In genomic region chr18:12934454-12935071, GRCh38 we compare ENCODE assay signal across 1 cellular context.
TF ChIP-seq lines count a peak whose summit lies in the region.

No MANE protein-coding gene starts in this region.

TF ChIP-seq in HepG2, 621 proteins besides CTCF, POLR2A, EP300 and RAD21 (continues in another document):
- TF ChIP-seq ZNF639 (CRISPR knock-in tag; conservative IDR thresholded peaks at IDR 0.05) = no peak
- TF ChIP-seq RCOR2 (CRISPR knock-in tag; IDR thresholded peaks at IDR 0.05) = peak; percentile 30; the same call in 1 of the 2 replicates
- TF ChIP-seq HOXA3 (CRISPR knock-in tag; IDR thresholded peaks at IDR 0.05) = no peak
- TF ChIP-seq RFXANK (CRISPR knock-in tag; IDR thresholded peaks at IDR 0.05) = peak; percentile 47; the same call in 1 of the 2 replicates
- 0 out of 2 replicates have a peak, but pooled peaks have one; percentile 47 for TF ChIP-seq STAT5B (CRISPR knock-in tag; IDR thresholded peaks at IDR 0.05)
- no peak for TF ChIP-seq ZNF12 (CRISPR knock-in tag; IDR thresholded peaks at IDR 0.05)
- TF ChIP-seq SALL1 (CRISPR knock-in tag; IDR thresholded peaks at IDR 0.05) = peak; percentile 56; the same call in 1 of the 2 replicates
- TF ChIP-seq ZNF335 (CRISPR knock-in tag; IDR thresholded peaks at IDR 0.05) = peak; percentile 66; the same call in 1 of the 2 replicates
- TF ChIP-seq RXRB (CRISPR knock-in tag; IDR thresholded peaks at IDR 0.05; ENCODE audit: borderline replicate concordance) = peak; percentile 38; the same call in 1 of the 2 replicates
- no peak for TF ChIP-seq TMF1 (CRISPR knock-in tag; IDR thresholded peaks at IDR 0.05; ENCODE audit: low read depth)
- TF ChIP-seq HDAC2 (CRISPR knock-in tag; IDR thresholded peaks at IDR 0.05) = 0 out of 2 replicates have a peak, but pooled peaks have one; percentile 18
- TF ChIP-seq SMC3 (IDR thresholded peaks at IDR 0.05; ENCODE audit: low read length) = peak; percentile 100
- TF ChIP-seq, protein P1, sequence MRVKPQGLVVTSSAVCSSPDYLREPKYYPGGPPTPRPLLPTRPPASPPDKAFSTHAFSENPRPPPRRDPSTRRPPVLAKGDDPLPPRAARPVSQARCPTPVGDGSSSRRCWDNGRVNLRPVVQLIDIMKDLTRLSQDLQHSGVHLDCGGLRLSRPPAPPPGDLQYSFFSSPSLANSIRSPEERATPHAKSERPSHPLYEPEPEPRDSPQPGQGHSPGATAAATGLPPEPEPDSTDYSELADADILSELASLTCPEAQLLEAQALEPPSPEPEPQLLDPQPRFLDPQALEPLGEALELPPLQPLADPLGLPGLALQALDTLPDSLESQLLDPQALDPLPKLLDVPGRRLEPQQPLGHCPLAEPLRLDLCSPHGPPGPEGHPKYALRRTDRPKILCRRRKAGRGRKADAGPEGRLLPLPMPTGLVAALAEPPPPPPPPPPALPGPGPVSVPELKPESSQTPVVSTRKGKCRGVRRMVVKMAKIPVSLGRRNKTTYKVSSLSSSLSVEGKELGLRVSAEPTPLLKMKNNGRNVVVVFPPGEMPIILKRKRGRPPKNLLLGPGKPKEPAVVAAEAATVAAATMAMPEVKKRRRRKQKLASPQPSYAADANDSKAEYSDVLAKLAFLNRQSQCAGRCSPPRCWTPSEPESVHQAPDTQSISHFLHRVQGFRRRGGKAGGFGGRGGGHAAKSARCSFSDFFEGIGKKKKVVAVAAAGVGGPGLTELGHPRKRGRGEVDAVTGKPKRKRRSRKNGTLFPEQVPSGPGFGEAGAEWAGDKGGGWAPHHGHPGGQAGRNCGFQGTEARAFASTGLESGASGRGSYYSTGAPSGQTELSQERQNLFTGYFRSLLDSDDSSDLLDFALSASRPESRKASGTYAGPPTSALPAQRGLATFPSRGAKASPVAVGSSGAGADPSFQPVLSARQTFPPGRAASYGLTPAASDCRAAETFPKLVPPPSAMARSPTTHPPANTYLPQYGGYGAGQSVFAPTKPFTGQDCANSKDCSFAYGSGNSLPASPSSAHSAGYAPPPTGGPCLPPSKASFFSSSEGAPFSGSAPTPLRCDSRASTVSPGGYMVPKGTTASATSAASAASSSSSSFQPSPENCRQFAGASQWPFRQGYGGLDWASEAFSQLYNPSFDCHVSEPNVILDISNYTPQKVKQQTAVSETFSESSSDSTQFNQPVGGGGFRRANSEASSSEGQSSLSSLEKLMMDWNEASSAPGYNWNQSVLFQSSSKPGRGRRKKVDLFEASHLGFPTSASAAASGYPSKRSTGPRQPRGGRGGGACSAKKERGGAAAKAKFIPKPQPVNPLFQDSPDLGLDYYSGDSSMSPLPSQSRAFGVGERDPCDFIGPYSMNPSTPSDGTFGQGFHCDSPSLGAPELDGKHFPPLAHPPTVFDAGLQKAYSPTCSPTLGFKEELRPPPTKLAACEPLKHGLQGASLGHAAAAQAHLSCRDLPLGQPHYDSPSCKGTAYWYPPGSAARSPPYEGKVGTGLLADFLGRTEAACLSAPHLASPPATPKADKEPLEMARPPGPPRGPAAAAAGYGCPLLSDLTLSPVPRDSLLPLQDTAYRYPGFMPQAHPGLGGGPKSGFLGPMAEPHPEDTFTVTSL (CRISPR knock-in tag; IDR thresholded peaks at IDR 0.05; ENCODE audit: borderline replicate concordance) = no peak
- no peak for TF ChIP-seq ZSCAN29 (CRISPR knock-in tag; conservative IDR thresholded peaks at IDR 0.05)
- TF ChIP-seq MYPOP (CRISPR knock-in tag; IDR thresholded peaks at IDR 0.05) = 0 out of 2 replicates have a peak, but pooled peaks have one; percentile 38
- TF ChIP-seq ZNF546 (CRISPR knock-in tag; conservative IDR thresholded peaks at IDR 0.05) = no peak
- TF ChIP-seq ZSCAN9 (CRISPR knock-in tag; IDR thresholded peaks at IDR 0.05; ENCODE audit: borderline replicate concordance) = peak; percentile 61; the same call in 1 of the 2 replicates
- TF ChIP-seq MIXL1 (CRISPR knock-in tag; IDR thresholded peaks at IDR 0.05) = 0 out of 2 replicates have a peak, but pooled peaks have one; percentile 12
- TF ChIP-seq CBX5 (CRISPR knock-in tag; IDR thresholded peaks at IDR 0.05; ENCODE audit: borderline replicate concordance) = 0 out of 2 replicates have a peak, but pooled peaks have one; percentile 55
- TF ChIP-seq, protein P2, sequence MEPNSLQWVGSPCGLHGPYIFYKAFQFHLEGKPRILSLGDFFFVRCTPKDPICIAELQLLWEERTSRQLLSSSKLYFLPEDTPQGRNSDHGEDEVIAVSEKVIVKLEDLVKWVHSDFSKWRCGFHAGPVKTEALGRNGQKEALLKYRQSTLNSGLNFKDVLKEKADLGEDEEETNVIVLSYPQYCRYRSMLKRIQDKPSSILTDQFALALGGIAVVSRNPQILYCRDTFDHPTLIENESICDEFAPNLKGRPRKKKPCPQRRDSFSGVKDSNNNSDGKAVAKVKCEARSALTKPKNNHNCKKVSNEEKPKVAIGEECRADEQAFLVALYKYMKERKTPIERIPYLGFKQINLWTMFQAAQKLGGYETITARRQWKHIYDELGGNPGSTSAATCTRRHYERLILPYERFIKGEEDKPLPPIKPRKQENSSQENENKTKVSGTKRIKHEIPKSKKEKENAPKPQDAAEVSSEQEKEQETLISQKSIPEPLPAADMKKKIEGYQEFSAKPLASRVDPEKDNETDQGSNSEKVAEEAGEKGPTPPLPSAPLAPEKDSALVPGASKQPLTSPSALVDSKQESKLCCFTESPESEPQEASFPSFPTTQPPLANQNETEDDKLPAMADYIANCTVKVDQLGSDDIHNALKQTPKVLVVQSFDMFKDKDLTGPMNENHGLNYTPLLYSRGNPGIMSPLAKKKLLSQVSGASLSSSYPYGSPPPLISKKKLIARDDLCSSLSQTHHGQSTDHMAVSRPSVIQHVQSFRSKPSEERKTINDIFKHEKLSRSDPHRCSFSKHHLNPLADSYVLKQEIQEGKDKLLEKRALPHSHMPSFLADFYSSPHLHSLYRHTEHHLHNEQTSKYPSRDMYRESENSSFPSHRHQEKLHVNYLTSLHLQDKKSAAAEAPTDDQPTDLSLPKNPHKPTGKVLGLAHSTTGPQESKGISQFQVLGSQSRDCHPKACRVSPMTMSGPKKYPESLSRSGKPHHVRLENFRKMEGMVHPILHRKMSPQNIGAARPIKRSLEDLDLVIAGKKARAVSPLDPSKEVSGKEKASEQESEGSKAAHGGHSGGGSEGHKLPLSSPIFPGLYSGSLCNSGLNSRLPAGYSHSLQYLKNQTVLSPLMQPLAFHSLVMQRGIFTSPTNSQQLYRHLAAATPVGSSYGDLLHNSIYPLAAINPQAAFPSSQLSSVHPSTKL (CRISPR knock-in tag; IDR thresholded peaks at IDR 0.05) = no peak
- 0 out of 2 replicates have a peak, but pooled peaks have one; percentile 30 for TF ChIP-seq KAT8 (CRISPR knock-in tag; IDR thresholded peaks at IDR 0.05)
- peak; percentile 42; the same call in 1 of the 2 replicates for TF ChIP-seq FOXO1 (CRISPR knock-in tag; IDR thresholded peaks at IDR 0.05)
- 0 out of 2 replicates have a peak, but pooled peaks have one; percentile 16 for TF ChIP-seq GATAD1 (CRISPR knock-in tag; IDR thresholded peaks at IDR 0.05)
- no peak for TF ChIP-seq JUND (CRISPR knock-in tag; IDR thresholded peaks at IDR 0.05)
- TF ChIP-seq PPARG (CRISPR knock-in tag; conservative IDR thresholded peaks at IDR 0.05) = 0 out of 2 replicates have a peak, but pooled peaks have one; percentile 37
- TF ChIP-seq ZNF501 (CRISPR knock-in tag; IDR thresholded peaks at IDR 0.05) = 0 out of 2 replicates have a peak, but pooled peaks have one; percentile 33
- peak; percentile 19; the same call in 1 of the 2 replicates for TF ChIP-seq SOX5 (CRISPR knock-in tag; IDR thresholded peaks at IDR 0.05; ENCODE audit: borderline replicate concordance)
- TF ChIP-seq GABPA (IDR thresholded peaks at IDR 0.05; ENCODE audit: low read depth, low read length) = no peak
- TF ChIP-seq GABPA (CRISPR knock-in tag; IDR thresholded peaks at IDR 0.05; ENCODE audit: low read depth) = no peak
- TF ChIP-seq, protein P3, sequence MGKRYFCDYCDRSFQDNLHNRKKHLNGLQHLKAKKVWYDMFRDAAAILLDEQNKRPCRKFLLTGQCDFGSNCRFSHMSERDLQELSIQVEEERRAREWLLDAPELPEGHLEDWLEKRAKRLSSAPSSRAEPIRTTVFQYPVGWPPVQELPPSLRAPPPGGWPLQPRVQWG (CRISPR knock-in tag; IDR thresholded peaks at IDR 0.05; ENCODE audit: borderline replicate concordance, low read depth) = no peak
- no peak for TF ChIP-seq ATM (IDR thresholded peaks at IDR 0.05; ENCODE audit: borderline replicate concordance)
- TF ChIP-seq PLRG1 (conservative IDR thresholded peaks at IDR 0.05) = no peak
- peak; percentile 52; the same call in 1 of the 2 replicates for TF ChIP-seq ERF (CRISPR knock-in tag; IDR thresholded peaks at IDR 0.05)
- TF ChIP-seq ZNF30 (CRISPR knock-in tag; IDR thresholded peaks at IDR 0.05) = no peak
- TF ChIP-seq IKZF5 (CRISPR knock-in tag; IDR thresholded peaks at IDR 0.05) = peak; percentile 42; the same call in 1 of the 2 replicates
- TF ChIP-seq SAP130 (CRISPR knock-in tag; IDR thresholded peaks at IDR 0.05; ENCODE audit: low read depth) = peak; percentile 42; the same call in 1 of the 2 replicates
- TF ChIP-seq KLF13 (CRISPR knock-in tag; IDR thresholded peaks at IDR 0.05) = no peak
- TF ChIP-seq FOXA3 (CRISPR knock-in tag; IDR thresholded peaks at IDR 0.05) = 0 out of 2 replicates have a peak, but pooled peaks have one; percentile 12
- TF ChIP-seq FOSL2 (CRISPR knock-in tag; IDR thresholded peaks at IDR 0.05) = peak; percentile 38; the same call in 1 of the 2 replicates
- TF ChIP-seq NCOA2 (CRISPR knock-in tag; IDR thresholded peaks at IDR 0.05) = peak; percentile 33; the same call in 1 of the 2 replicates
- 0 out of 2 replicates have a peak, but pooled peaks have one; percentile 57 for TF ChIP-seq KDM2A (CRISPR knock-in tag; IDR thresholded peaks at IDR 0.05; ENCODE audit: borderline replicate concordance, low read depth)
- TF ChIP-seq SMAD9 (CRISPR knock-in tag; IDR thresholded peaks at IDR 0.05) = no peak
- no peak for TF ChIP-seq DDIT3 (CRISPR knock-in tag; IDR thresholded peaks at IDR 0.05)
- TF ChIP-seq FOXA1 (IDR thresholded peaks at IDR 0.05) = no peak
- TF ChIP-seq FOXA1 (CRISPR knock-in tag; IDR thresholded peaks at IDR 0.05) = 0 out of 2 replicates have a peak, but pooled peaks have one; percentile 16
- no peak for TF ChIP-seq ZNF558 (CRISPR knock-in tag; IDR thresholded peaks at IDR 0.05; ENCODE audit: borderline replicate concordance)
- 0 out of 2 replicates have a peak, but pooled peaks have one; percentile 22 for TF ChIP-seq NFE2L2 (IDR thresholded peaks at IDR 0.05; ENCODE audit: low read length)
- peak; percentile 97 for TF ChIP-seq TEAD3 (CRISPR knock-in tag; optimal IDR thresholded peaks at IDR 0.05; ENCODE audit: borderline replicate concordance)
- no peak for TF ChIP-seq POLR2AphosphoS2 (IDR thresholded peaks at IDR 0.05; ENCODE audit: low read depth, low read length)
- peak; percentile 40; the same call in 1 of the 2 replicates for TF ChIP-seq GATAD2A (CRISPR knock-in tag; IDR thresholded peaks at IDR 0.05)
- 0 out of 2 replicates have a peak, but pooled peaks have one; percentile 45 for TF ChIP-seq ZNF784 (CRISPR knock-in tag; IDR thresholded peaks at IDR 0.05; ENCODE audit: borderline replicate concordance)
- no peak for TF ChIP-seq IRF1 (CRISPR knock-in tag; IDR thresholded peaks at IDR 0.05; ENCODE audit: low read depth)
- TF ChIP-seq CENPBD1 (CRISPR knock-in tag; IDR thresholded peaks at IDR 0.05; ENCODE audit: borderline replicate concordance, low read depth) = no peak
- 0 out of 2 replicates have a peak, but pooled peaks have one; percentile 62 for TF ChIP-seq SP140L (CRISPR knock-in tag; IDR thresholded peaks at IDR 0.05; ENCODE audit: borderline replicate concordance)
- no peak for TF ChIP-seq ZNF205 (CRISPR knock-in tag; IDR thresholded peaks at IDR 0.05)
